Comparison of ENCODE assay signal across 8 cellular contexts in the genomic region with DNA sequence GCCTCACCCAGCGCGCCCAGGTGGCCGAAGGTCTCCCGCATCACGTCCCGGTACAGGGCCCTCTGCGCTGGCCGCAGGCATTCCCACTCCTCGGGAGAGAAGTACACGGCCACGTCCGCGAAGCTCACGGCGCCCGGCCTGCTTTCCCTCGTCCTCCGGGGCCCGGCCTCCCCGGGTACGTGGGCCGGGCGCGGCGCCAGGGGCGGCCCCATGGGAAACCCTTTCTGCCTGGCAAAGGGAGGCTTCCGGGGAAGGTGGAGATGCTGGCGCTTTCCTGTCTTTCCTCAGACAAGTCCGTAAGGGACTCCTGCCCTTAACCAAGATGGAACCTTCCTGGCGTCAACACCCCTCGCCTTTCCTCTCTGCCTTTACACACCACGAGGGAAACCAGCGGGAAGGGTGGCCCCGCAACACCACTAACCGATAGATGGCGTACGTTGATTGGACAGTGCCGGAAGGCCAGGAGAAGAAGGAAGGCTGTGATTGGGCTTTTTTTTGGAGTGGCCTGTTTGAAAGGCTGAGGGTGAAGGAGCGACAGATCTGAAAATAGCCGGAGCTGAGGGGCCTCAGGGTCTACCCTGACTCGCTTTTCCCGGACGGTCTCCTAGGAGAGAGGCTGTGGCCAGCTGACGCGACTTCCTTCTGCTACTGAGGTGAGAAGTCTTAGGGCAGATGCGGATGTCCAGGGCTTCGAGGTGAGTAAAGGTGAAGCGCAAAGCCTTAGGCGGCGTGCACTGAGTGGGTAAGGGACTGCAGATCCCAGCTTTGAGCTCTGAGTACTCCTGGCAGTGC. TPM values are rescaled to one million over a fixed set of nuclear protein-coding genes. Genes with fewer than 3 reads are reported as not detected.
DNase-seq lines count a peak whose midpoint lies in the region; ATAC-seq, FAIRE-seq and TF ChIP-seq lines count a peak whose summit lies in the region.

A gene (minus strand): TSS at position 298 of the 792 bp plus-strand sequence. CDS start 86 bp downstream, at position 212.

- peaks cover 0 to 3% of the 10 kb centered on the region in 2 experiments; a peak in 3 of 4 replicates for H3K36me3 ChIP-seq in GM12878 (ENCODE audit: control insufficient read depth in 2 of 2, insufficient read depth in 2 of 2, low read length in 1 of 2)

- H3K9me3 ChIP-seq in GM12878 (replicated peaks; ENCODE audit: control insufficient read depth, insufficient read depth, low read length) = no peaks in the 10 kb centered on the region

- H3K9ac ChIP-seq in GM12878 (ENCODE audit: control insufficient read depth, insufficient read depth, low read length) = peak within 1 kb of the TSS; percentile 96

- intact Hi-C loops in GM12878 (cut with micrococcal nuclease; ENCODE audit: unreplicated experiment) = loop anchor here (2.0 kb wide), 1 partner anchor 51 kb away; a partner anchor contains a TSS

- no peak for TF ChIP-seq EP300 in GM12878 (IDR thresholded peaks at IDR 0.05; ENCODE audit: borderline replicate concordance in 1 of 2, control insufficient read depth in 1 of 2, low read depth in 2 of 2, low read length in 2 of 2)

- DNase-seq in GM12891 (ENCODE audit: insufficient read length, low spot score) (peak; percentile 96), NCI-H187 treated with DMSO at 0.1 percent for 48 hours (lab: John Stamatoyannopoulos, UW) (peak; percentile 84), T1000 (lab: John Stamatoyannopoulos, UW) (peak; percentile 76), GM12878 (ENCODE audit: low read depth, low spot score) (peak; percentile 97), hypothalamus (lab: John Stamatoyannopoulos, UW) (peak; percentile 65 to 98 (median 92)), retina (peak; percentile 96), A172 (ENCODE audit: low spot score) (no peak)

- peak within 1 kb of the TSS; percentile 89 for H3K27ac ChIP-seq in GM12878 (ENCODE audit: control insufficient read depth, insufficient read depth)

- peak within 1 kb of the TSS; percentile 81 for H3K4me2 ChIP-seq in GM12878 (ENCODE audit: control insufficient read depth, insufficient read depth)

- TF ChIP-seq RAD21 in GM12878 (IDR thresholded peaks at IDR 0.05; ENCODE audit: insufficient read depth, low read depth, low read length) = no peak

- peaks cover 27% of the 10 kb centered on the region for H3K79me2 ChIP-seq in GM12878 (ENCODE audit: control insufficient read depth, insufficient read depth, low read length)

- FAIRE-seq in GM12891 (lab: Jason Lieb, UNC) (peak; percentile 93), GM12878 (lab: Jason Lieb, UNC) (peak; percentile 99)

- WGBS in GM12878 (ENCODE audit: insufficient coverage, insufficient replicate concordance, low lambda C conversion rate, missing lambda C conversion rate) = 5% methylated on average over 50 of the region's 50 CpGs

- SMC1A ChIA-PET in GM12878 (lab: Charles Lee; ENCODE audit: uncharacterized antibody, unreplicated experiment) = interaction anchor here (0.8 to 4.3 kb wide), 6 partner anchors 11 to 156 kb away, joined by 4 to 17 read pairs (median 6); a partner anchor contains a TSS

- H3K4me3 ChIP-seq in GM12878 = peak within 1 kb of the TSS; percentile 98

- CTCF ChIA-PET in GM12878 (lab: Yijun Ruan, JAX) = interaction anchor here (0.5 to 5.1 kb wide), 12 partner anchors 10 to 155 kb away, joined by 3 to 29 read pairs (median 4); a partner anchor contains a TSS

- ATAC-seq in HG02852 (IDR thresholded peaks at IDR 0.05; ENCODE audit: unreplicated experiment) = peak; percentile 87
- ATAC-seq in GM12878 = peak; percentile 98

- RAD21 ChIA-PET in GM12878 (lab: Charles Lee; ENCODE audit: unreplicated experiment) = interaction anchor here (1.0 to 3.2 kb wide), 10 partner anchors 13 to 156 kb away, joined by 3 to 13 read pairs (median 4); a partner anchor contains a TSS

- H2AFZ ChIP-seq in GM12878 (ENCODE audit: control insufficient read depth, low read depth, low read length) = peak within 1 kb of the TSS; percentile 89

- in situ Hi-C loops in GM12878 (cut with MboI) = no loop called here

- no peaks in the 10 kb centered on the region for H4K20me1 ChIP-seq in GM12878 (ENCODE audit: control insufficient read depth, insufficient read depth)

- TF ChIP-seq CTCF in GM12878 (IDR thresholded peaks at IDR 0.05 in 2 of 3, conservative IDR thresholded peaks at IDR 0.05 in 1 of 3; ENCODE audit: control insufficient read depth in 2 of 3, extremely low read depth in 1 of 3, insufficient read depth in 1 of 3, low read depth in 3 of 3, low read length in 3 of 3) = peak in 2 of 3 experiments; percentile 14 to 33; a peak in 3 of 6 replicates

- TF ChIP-seq POLR2A in GM12891 (IDR thresholded peaks at IDR 0.05; ENCODE audit: low read depth, low read length) (no peak), GM12878 (IDR thresholded peaks at IDR 0.05; ENCODE audit: low read depth, low read length) (peak; percentile 51)

- POLR2A ChIA-PET in GM12878 (lab: Charles Lee) = interaction anchor here (0.6 to 3.6 kb wide), 14 partner anchors 9 to 203 kb away, joined by 3 to 16 read pairs (median 4); a partner anchor contains a TSS

- H3K4me1 ChIP-seq in GM12878 (ENCODE audit: control insufficient read depth, insufficient read depth, low read length) = peaks cover 3% of the 10 kb centered on the region; the same call in 1 of the 2 replicates

- no peaks in the 10 kb centered on the region for H3K27me3 ChIP-seq in GM12878 (replicated peaks in 1 of 2; ENCODE audit: control insufficient read depth in 2 of 2, insufficient read depth in 2 of 2, low read length in 1 of 2)

- BruUV-seq in GM12878 (replicated peaks; lab: Mats Ljungman, UMichigan) = TSS peak; percentile 86

TF ChIP-seq in GM12891, 5 proteins besides CTCF, POLR2A, EP300 and RAD21:
- TF ChIP-seq POU2F2 (IDR thresholded peaks at IDR 0.05; ENCODE audit: low read depth, low read length) = peak; percentile 10
- TF ChIP-seq TAF1 (IDR thresholded peaks at IDR 0.05; ENCODE audit: low read depth, low read length) = no peak; the same call in 1 of the 2 replicates
- TF ChIP-seq PAX5 (IDR thresholded peaks at IDR 0.05; ENCODE audit: insufficient read depth, low read length, severe bottlenecking) = no peak
- peak; percentile 41 for TF ChIP-seq POLR2AphosphoS5 (IDR thresholded peaks at IDR 0.05; ENCODE audit: low read depth, low read length)
- TF ChIP-seq SPI1 (IDR thresholded peaks at IDR 0.05; ENCODE audit: low read depth, low read length) = no peak

TF ChIP-seq in GM12878, 131 proteins besides CTCF, POLR2A, EP300 and RAD21 (continues in another document):
- TF ChIP-seq NRF1 (conservative IDR thresholded peaks at IDR 0.05; ENCODE audit: low read depth, low read length) (no peak), RB1 (IDR thresholded peaks at IDR 0.05; ENCODE audit: borderline replicate concordance) (peak; percentile 55; the same call in 1 of the 2 replicates), SMC3 (IDR thresholded peaks at IDR 0.05; ENCODE audit: borderline replicate concordance, low read length) (no peak), IRF4 (IDR thresholded peaks at IDR 0.05; ENCODE audit: low read depth, low read length) (no peak), HDGF (IDR thresholded peaks at IDR 0.05) (no peak), SMAD5 (IDR thresholded peaks at IDR 0.05; ENCODE audit: low read depth) (0 out of 2 replicates have a peak, but pooled peaks have one; percentile 18), HDAC6 (IDR thresholded peaks at IDR 0.05; ENCODE audit: unreplicated experiment) (no peak), RFX5 (IDR thresholded peaks at IDR 0.05; ENCODE audit: low read depth, low read length) (peak; percentile 73; the same call in 1 of the 2 replicates), MYB (IDR thresholded peaks at IDR 0.05; ENCODE audit: borderline replicate concordance, low read depth, low read length) (no peak), BACH1 (IDR thresholded peaks at IDR 0.05; ENCODE audit: borderline replicate concordance) (peak; percentile 58; the same call in 1 of the 2 replicates), POLR2AphosphoS5 (IDR thresholded peaks at IDR 0.05; ENCODE audit: low read length) (no peak; the same call in 1 of the 2 replicates), PAX8 (IDR thresholded peaks at IDR 0.05) (no peak), RBBP5 (conservative IDR thresholded peaks at IDR 0.05) (no peak), TBL1XR1 (IDR thresholded peaks at IDR 0.05; ENCODE audit: low read depth, low read length) (peak; percentile 48; the same call in 1 of the 2 replicates), ZNF384 (IDR thresholded peaks at IDR 0.05; ENCODE audit: borderline replicate concordance, low read depth, low read length) (no peak)
- TF ChIP-seq, protein P1, sequence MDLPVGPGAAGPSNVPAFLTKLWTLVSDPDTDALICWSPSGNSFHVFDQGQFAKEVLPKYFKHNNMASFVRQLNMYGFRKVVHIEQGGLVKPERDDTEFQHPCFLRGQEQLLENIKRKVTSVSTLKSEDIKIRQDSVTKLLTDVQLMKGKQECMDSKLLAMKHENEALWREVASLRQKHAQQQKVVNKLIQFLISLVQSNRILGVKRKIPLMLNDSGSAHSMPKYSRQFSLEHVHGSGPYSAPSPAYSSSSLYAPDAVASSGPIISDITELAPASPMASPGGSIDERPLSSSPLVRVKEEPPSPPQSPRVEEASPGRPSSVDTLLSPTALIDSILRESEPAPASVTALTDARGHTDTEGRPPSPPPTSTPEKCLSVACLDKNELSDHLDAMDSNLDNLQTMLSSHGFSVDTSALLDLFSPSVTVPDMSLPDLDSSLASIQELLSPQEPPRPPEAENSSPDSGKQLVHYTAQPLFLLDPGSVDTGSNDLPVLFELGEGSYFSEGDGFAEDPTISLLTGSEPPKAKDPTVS (IDR thresholded peaks at IDR 0.05; ENCODE audit: low read depth, low read length) = no peak

RNA-seq across cellular contexts. Expression of the gene that starts here (rescaled TPM):
- 3.9 TPM for polyA plus RNA-seq in GM12891 (2012; ENCODE audit: low read depth, missing spikeins)
- 64.7 and 73.9 TPM in 2 replicates for total RNA-seq in GM12878 (2013; cell fraction: nucleolus; rRNA removed)
- total RNA-seq in GM12878 (2014; rRNA removed) (8.9 and 9.1 TPM in 2 replicates), GM12878 (2014; rRNA removed; fragmentation: Illumina TruSeq; extraction: Trizol) (6.4 and 7.0 TPM in 2 replicates), GM12878 (2021) (11.1 and 11.5 TPM in 2 replicates)
- 3.0 TPM for polyA plus RNA-seq in GM12878 (2011; ENCODE audit: low read depth)
- polyA plus RNA-seq in GM12878 (2011; rRNA removed) (10.8 and 11.6 TPM in 2 replicates), GM12878 (2014; fragmentation: Illumina TruSeq; extraction: Trizol) (5.8 and 6.2 TPM in 2 replicates), GM12878 (2014; fragmentation: Nextera tagmentation; extraction: Ambion mirVana) (1 to 10 TPM in 1 of 2 experiments, under 1 TPM in 1; 0.87 to 1.5 TPM), GM12878 (2014; rRNA removed) (11.5 and 12.8 TPM in 2 replicates), GM12878 (2016; fragmentation: Nextera tagmentation; extraction: Ambion mirVana) (1 to 10 TPM; 5.9 to 8.1 TPM)
- 10.9 and 11.7 TPM in 2 replicates for polyA plus RNA-seq in GM12878 (2011; cell fraction: cytosol; rRNA removed)
- polyA plus RNA-seq in GM12878 (2011; cell fraction: nucleus; rRNA removed) = 14.9 and 20.0 TPM in 2 replicates
- polyA plus RNA-seq in GM12878 (2012) = 6.5 and 7.5 TPM in 2 replicates
- 6.2 and 11.4 TPM in 2 replicates for polyA minus RNA-seq in GM12878 (2011; rRNA and poly(A)+ RNA removed)
- polyA minus RNA-seq in GM12878 (2011; cell fraction: cytosol; rRNA and poly(A)+ RNA removed) = 4.7 and 5.9 TPM in 2 replicates
- polyA minus RNA-seq in GM12878 (2011; cell fraction: nucleus; rRNA and poly(A)+ RNA removed) = 8.6 and 13.2 TPM in 2 replicates
- total RNA-seq in A172 (2014; rRNA removed; shearing (Covaris generic)) = not detected in 2 replicates
